In the genomic region with DNA sequence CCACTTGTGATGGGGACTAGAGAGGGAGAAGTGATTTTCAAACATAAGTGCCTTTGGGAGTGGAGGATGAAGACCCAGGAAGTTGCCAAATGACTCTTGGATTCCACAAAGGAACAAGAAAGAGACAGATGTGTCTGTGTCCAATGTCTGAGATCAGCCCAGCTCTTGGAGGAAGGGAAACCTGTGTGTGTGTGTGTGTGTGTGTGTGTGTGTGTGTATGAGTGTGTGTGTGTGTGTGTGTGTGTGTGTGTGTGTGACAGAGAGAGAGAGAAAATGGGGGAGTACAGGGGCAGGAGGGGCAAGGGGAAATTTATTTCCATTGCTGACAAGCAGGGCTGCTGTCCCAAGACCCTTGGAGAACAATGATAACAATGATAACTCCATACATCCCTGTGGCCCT, we compare ENCODE assay signal across 6 cellular contexts.
"Had no signal": no experiment of that assay in that cellular context is flagged by ENCODE, and none has a peak within 500 bp of the region (broad histone marks: within the 10 kb centered on the region; RNA-seq: fewer than 3 reads in every experiment).

No MANE protein-coding gene starts in this region.

- H3K4me3 Mint-ChIP-seq: GM23338, H9, HFFc6 had no signal

- H3K9me3 Mint-ChIP-seq: GM23338, H9, HFFc6 had no signal

- H3K4me3 ChIP-seq: GM23338 had no signal

- H3K27ac Mint-ChIP-seq: GM23338, H9, HFFc6 had no signal

- DNase-seq: H9, HCEC 1CT, HFFc6, IMR-90, KBM-7 had no signal
